Comparison of ENCODE assay signal across 18 cellular contexts in genomic region chr21:44459712-44460440, GRCh38. TPM values are rescaled to one million over a fixed set of nuclear protein-coding genes. Genes with fewer than 3 reads are reported as not detected.
DNase-seq lines count a peak whose midpoint lies in the region; ATAC-seq and TF ChIP-seq lines count a peak whose summit lies in the region.
"Had no signal": no experiment of that assay in that cellular context is flagged by ENCODE, and none has a peak within 500 bp of the region (broad histone marks: within the 10 kb centered on the region; RNA-seq: fewer than 3 reads in every experiment).

No MANE protein-coding gene starts in this region.

- H3K9ac ChIP-seq in liver (ENCODE audit: low read depth in 1 of 2, low read length in 2 of 2), result no peak overlapping the region
- H3K9ac ChIP-seq: GM23248 had no signal

- no peaks in the 10 kb centered on the region for H3K27me3 ChIP-seq in liver (ENCODE audit: control insufficient read depth in 4 of 4, insufficient read depth in 4 of 4, low read length in 3 of 4)
- H3K27me3 ChIP-seq in osteoblast (ENCODE audit: insufficient read depth, low read length), result no peaks in the 10 kb centered on the region

- no peaks in the 10 kb centered on the region for H3K36me3 Mint-ChIP-seq in natural killer cell

- no peaks in the 10 kb centered on the region for H3K4me1 Mint-ChIP-seq in natural killer cell
- H3K4me1 Mint-ChIP-seq in stimulated activated naive CD8-positive, alpha-beta T cell treated with anti-CD3 and anti-CD28 coated beads, Interleukin-15, amount 100 ng/mL, for 72 hours, result peaks cover 12% of the 10 kb centered on the region

- intact Hi-C loops in natural killer cell (cut with micrococcal nuclease), result no loop called here

- no peak overlapping the region for H3K4me3 Mint-ChIP-seq in natural killer cell
- H3K4me3 Mint-ChIP-seq in stimulated activated naive CD8-positive, alpha-beta T cell treated with anti-CD3 and anti-CD28 coated beads, Interleukin-15, amount 100 ng/mL, for 72 hours, result no peak overlapping the region
- H3K4me3 Mint-ChIP-seq: CD4-positive, alpha-beta T cell had no signal

- no peaks in the 10 kb centered on the region for H4K20me1 ChIP-seq in osteoblast (ENCODE audit: insufficient read depth, low read length)

- H3K4me1 ChIP-seq in liver (ENCODE audit: control insufficient read depth in 4 of 4, insufficient read depth in 4 of 4, low read length in 3 of 4) (peaks cover 20 to 65% (median 45%) of the 10 kb centered on the region in 4 donors), osteoblast (ENCODE audit: insufficient read depth, low read length) (no peaks in the 10 kb centered on the region)

- no peak overlapping the region for H3K4me2 ChIP-seq in osteoblast (ENCODE audit: insufficient read depth, low read length)

- peak; percentile 50 for DNase-seq in activated effector memory CD4-positive, alpha-beta T cell treated with anti-CD3 and anti-CD28 coated beads, Interleukin-2, amount 50 U/mL, for 16 hours
- no peak for DNase-seq in activated effector memory CD4-positive, alpha-beta T cell treated with Interleukin-2 at 50 U/mL for 16 hours
- DNase-seq in osteoblast (ENCODE audit: insufficient read length, low spot score, missing footprints), result peak; percentile 65
- DNase-seq in NCI-H1105 (lab: John Stamatoyannopoulos, UW), result no peak
- no peak for DNase-seq in natural killer cell
- no peak for DNase-seq in stimulated activated naive CD8-positive, alpha-beta T cell treated with anti-CD3 and anti-CD28 coated beads, Interleukin-15, amount 100 ng/mL, for 72 hours
- DNase-seq: AML-193, C1 segment of cervical spinal cord, Calu3, DMS 273 treated with DMSO at 0.1 percent for 48 hours, GM23248, H7, IMR-90 had no signal

- no peaks in the 10 kb centered on the region for H3K9me3 Mint-ChIP-seq in natural killer cell
- H3K9me3 Mint-ChIP-seq in stimulated activated naive CD8-positive, alpha-beta T cell treated with anti-CD3 and anti-CD28 coated beads, Interleukin-15, amount 100 ng/mL, for 72 hours, result no peaks in the 10 kb centered on the region
- H3K9me3 Mint-ChIP-seq: CD4-positive, alpha-beta T cell had no signal

- ATAC-seq in natural killer cell, result no peak
- ATAC-seq in activated CD4-positive, CD25-positive, alpha-beta regulatory T cell treated with anti-CD3 and anti-CD28 coated beads, Interleukin-2, amount 50 U/mL, for 24 hours, result no peak
- ATAC-seq in stimulated activated naive CD8-positive, alpha-beta T cell treated with anti-CD3 and anti-CD28 coated beads, Interleukin-15, amount 100 ng/mL, for 72 hours, result no peak

- no peaks in the 10 kb centered on the region for H3K79me2 ChIP-seq in osteoblast (ENCODE audit: insufficient read depth, low read length)

- H3K27ac ChIP-seq in liver (ENCODE audit: low read depth in 1 of 2, low read length in 2 of 2) (peak overlapping the region; percentile 73 to 76), osteoblast (ENCODE audit: low read depth, low read length) (no peak overlapping the region)
- H3K27ac ChIP-seq: 22Rv1, GM23248, HL-60 had no signal

- no peak overlapping the region for H3K4me3 ChIP-seq in liver (ENCODE audit: low read depth in 1 of 3, low read length in 3 of 3)
- no peak overlapping the region for H3K4me3 ChIP-seq in osteoblast (ENCODE audit: insufficient read depth, low read length)
- H3K4me3 ChIP-seq: GM23248 had no signal

- H3K27me3 Mint-ChIP-seq in natural killer cell (ENCODE audit: low read depth in 2 of 2), result peaks cover 0 to 7% of the 10 kb centered on the region in 2 donors
- H3K27me3 Mint-ChIP-seq in stimulated activated naive CD8-positive, alpha-beta T cell treated with anti-CD3 and anti-CD28 coated beads, Interleukin-15, amount 100 ng/mL, for 72 hours, result no peaks in the 10 kb centered on the region
- H3K27me3 Mint-ChIP-seq: CD4-positive, alpha-beta T cell had no signal

- WGBS in liver, result 84% methylated on average over 14 of the region's 14 CpGs

- H2AFZ ChIP-seq in osteoblast (ENCODE audit: low read length), result no peak overlapping the region
- H2AFZ ChIP-seq: GM23248 had no signal

- H3K9me3 ChIP-seq in liver (ENCODE audit: control insufficient read depth in 4 of 4, low read length in 3 of 4) (no peaks in the 10 kb centered on the region), osteoblast (ENCODE audit: low read depth, low read length) (no peaks in the 10 kb centered on the region)

- TF ChIP-seq CTCF in liver (IDR thresholded peaks at IDR 0.05; ENCODE audit: low read depth, low read length, missing input control) (no peak), osteoblast (IDR thresholded peaks at IDR 0.05; ENCODE audit: extremely low read depth, low read depth, low read length) (no peak), natural killer cell (IDR thresholded peaks at IDR 0.05) (no peak)

- no peaks in the 10 kb centered on the region for H3K36me3 ChIP-seq in liver (ENCODE audit: control insufficient read depth in 4 of 4, insufficient read depth in 3 of 4, low read depth in 1 of 4, low read length in 3 of 4)
- no peaks in the 10 kb centered on the region for H3K36me3 ChIP-seq in osteoblast (ENCODE audit: insufficient read depth, low read length)

- H3K27ac Mint-ChIP-seq in natural killer cell, result no peak overlapping the region
- peak overlapping the region in 1 of 2 donors; percentile 69 for H3K27ac Mint-ChIP-seq in stimulated activated naive CD8-positive, alpha-beta T cell treated with anti-CD3 and anti-CD28 coated beads, Interleukin-15, amount 100 ng/mL, for 72 hours
- H3K27ac Mint-ChIP-seq: CD4-positive, alpha-beta T cell had no signal

- TF ChIP-seq RAD21 in liver (IDR thresholded peaks at IDR 0.05), result no peak

TF ChIP-seq in liver, 16 proteins besides CTCF, POLR2A, EP300 and RAD21:
- TF ChIP-seq NR2F2 (IDR thresholded peaks at IDR 0.05) (no peak), FOXA1 (IDR thresholded peaks at IDR 0.05) (no peak), FOXA2 (IDR thresholded peaks at IDR 0.05) (no peak), ATF3 (IDR thresholded peaks at IDR 0.05) (no peak)

RNA-seq across cellular contexts. Expression of gene LRRC3, which starts 4.6 kb away (rescaled TPM):
- 10 to 100 TPM in 1 of 2 donors, 1 to 10 TPM in 1; 3.0 to 14.2 TPM for total RNA-seq in liver
- polyA plus RNA-seq in liver, result 10 to 100 TPM in 1 of 2 donors, 1 to 10 TPM in 1; 3.9 to 11.1 TPM
- 0.72 and 0.88 TPM in 2 replicates for total RNA-seq in osteoblast
- total RNA-seq in natural killer cell, result under 1 TPM; 0.36 to 0.50 (median 0.38) TPM

Comparison
In these comparisons a context has a peak if more than half of its experiments do, and no peak if none do; other contexts are left out.
1. DNase-seq: peak in activated effector memory CD4-positive, alpha-beta T cell treated with anti-CD3 and anti-CD28 coated beads, Interleukin-2, amount 50 U/mL, for 16 hours (single experiment) and osteoblast (single experiment); none in activated effector memory CD4-positive, alpha-beta T cell treated with Interleukin-2 at 50 U/mL for 16 hours (single experiment), NCI-H1105 (single experiment), natural killer cell (single experiment) and stimulated activated naive CD8-positive, alpha-beta T cell treated with anti-CD3 and anti-CD28 coated beads, Interleukin-15, amount 100 ng/mL, for 72 hours (0 of 2).